In genomic region chr1:3451994-3452865, GRCh38 we compare ENCODE assay signal across 10 cellular contexts.
"Had no signal": no experiment of that assay in that cellular context is flagged by ENCODE, and none has a peak within 500 bp of the region (broad histone marks: within the 10 kb centered on the region; RNA-seq: fewer than 3 reads in every experiment).

No MANE protein-coding gene starts in this region.

- H3K27ac ChIP-seq: hepatocyte, neutrophil, parathyroid adenoma, suprapubic skin, upper lobe of left lung had no signal

- H3K4me3 ChIP-seq: dorsolateral prefrontal cortex, hepatocyte, suprapubic skin, upper lobe of left lung had no signal

- H3K36me3 ChIP-seq: neutrophil, suprapubic skin, upper lobe of left lung had no signal

- H3K4me1 Mint-ChIP-seq: activated T-helper 17 cell treated with anti-CD3 and anti-CD28 coated beads, Interleukin-2, amount 50 U/mL, for 72 hours had no signal

- H3K27me3 ChIP-seq: hepatocyte had no signal

- H3K9me3 ChIP-seq: neutrophil, upper lobe of left lung had no signal

- H3K79me2 ChIP-seq: parathyroid adenoma had no signal

- H3K9ac ChIP-seq: parathyroid adenoma had no signal

- H3K9me3 Mint-ChIP-seq: activated naive CD4-positive, alpha-beta T cell treated with anti-CD3 and anti-CD28 coated beads, Interleukin-2, amount 10 ng/mL, durations not matched to agents 7 days and 5 days had no signal

- H3K36me3 Mint-ChIP-seq: activated naive CD4-positive, alpha-beta T cell treated with anti-CD3 and anti-CD28 coated beads, Interleukin-2, amount 10 ng/mL, durations not matched to agents 7 days and 5 days; mesothelial cell of epicardium; naive B cell had no signal

- H3K4me2 ChIP-seq: hepatocyte had no signal

- H3K27ac Mint-ChIP-seq: activated naive CD4-positive, alpha-beta T cell treated with anti-CD3 and anti-CD28 coated beads, Interleukin-2, amount 10 ng/mL, durations not matched to agents 7 days and 5 days; activated T-helper 17 cell treated with anti-CD3 and anti-CD28 coated beads, Interleukin-2, amount 50 U/mL, for 72 hours; naive B cell had no signal

- H2AFZ ChIP-seq: hepatocyte, parathyroid adenoma had no signal
